ENCODE assay signal across 27 cellular contexts in genomic region chr7:116836911-116837310, GRCh38. TPM values are rescaled to one million over a fixed set of nuclear protein-coding genes. Genes with fewer than 3 reads are reported as not detected.
DNase-seq lines count a peak whose midpoint lies in the region; ATAC-seq, FAIRE-seq and TF ChIP-seq lines count a peak whose summit lies in the region.
"Had no signal": no experiment of that assay in that cellular context is flagged by ENCODE, and none has a peak within 500 bp of the region (broad histone marks: within the 10 kb centered on the region; RNA-seq: fewer than 3 reads in every experiment).

No MANE protein-coding gene starts in this region.

- no peak for TF ChIP-seq POLR2A in HCT116 (IDR thresholded peaks at IDR 0.05; ENCODE audit: borderline replicate concordance, extremely low read depth, insufficient read depth, insufficient read length)

- H3K4me3 ChIP-seq in HCT116 (replicated peaks in 1 of 2; ENCODE audit: low read depth in 1 of 2, low read length in 2 of 2) (no peak overlapping the region), small intestine (ENCODE audit: low read depth in 1 of 2, low read length in 2 of 2) (no peak overlapping the region)
- H3K4me3 ChIP-seq: BLaER1 treated with 17β-estradiol and CSF1 and Interleukin-3, amounts not matched to agents 10 nM and 100 nM; prostate gland; tibial artery had no signal

- no peak overlapping the region for H3K9ac ChIP-seq in HCT116 (ENCODE audit: low read length)
- H3K9ac ChIP-seq: BLaER1 treated with 17β-estradiol and CSF1 and Interleukin-3, amounts not matched to agents 10 nM and 100 nM had no signal

- peak overlapping the region; percentile 57 for H3K4me2 ChIP-seq in HCT116 (ENCODE audit: low read length)
- H3K4me2 ChIP-seq: BLaER1 treated with 17β-estradiol and CSF1 and Interleukin-3, amounts not matched to agents 10 nM and 100 nM had no signal

- no peak for TF ChIP-seq CTCF in HCT116 (IDR thresholded peaks at IDR 0.05 in 2 of 3, conservative IDR thresholded peaks at IDR 0.05 in 1 of 3; ENCODE audit: borderline replicate concordance in 1 of 3, insufficient read depth in 1 of 3, low read depth in 2 of 3, low read length in 2 of 3)

- RAD21 ChIA-PET in HCT116 (lab: Charles Lee; ENCODE audit: low non-redundant PET in 1 of 2, low total read pairs in 2 of 2, uncharacterized antibody in 2 of 2, unreplicated experiment in 2 of 2): no interaction called here

- BruUV-seq in HCT116 (replicated peaks; lab: Mats Ljungman, UMichigan): no TSS peak

- CTCF ChIA-PET in HCT116 (lab: Charles Lee): no interaction called here

- H3K4me1 ChIP-seq in HCT116 (ENCODE audit: control insufficient read depth in 1 of 2, insufficient read depth in 2 of 2, low read length in 2 of 2): peaks cover 10 to 31% of the 10 kb centered on the region in 2 experiments
- H3K4me1 ChIP-seq in small intestine (ENCODE audit: control insufficient read depth in 2 of 2, insufficient read depth in 1 of 2, low read depth in 1 of 2, low read length in 1 of 2): peaks cover 0 to 3% of the 10 kb centered on the region in 2 donors
- H3K4me1 ChIP-seq: prostate gland, tibial artery had no signal

- H4K20me1 ChIP-seq in HCT116 (ENCODE audit: insufficient read depth): no peaks in the 10 kb centered on the region
- H4K20me1 ChIP-seq: BLaER1 treated with 17β-estradiol and CSF1 and Interleukin-3, amounts not matched to agents 10 nM and 100 nM had no signal

- intact Hi-C loops in HCT116 (cut with micrococcal nuclease): no loop called here

- H3K9me2 ChIP-seq in HCT116 (ENCODE audit: insufficient read depth): no peaks in the 10 kb centered on the region

- peak overlapping the region; percentile 25 for H2AFZ ChIP-seq in HCT116 (ENCODE audit: low read depth, low read length, poor library complexity, severe bottlenecking)

- FAIRE-seq in RCC 7860 (lab: Jason Lieb, UNC) (peak; percentile 42), small intestine (lab: Jason Lieb, UNC) (no peak)
- FAIRE-seq: HTR-8/SVneo, islet of Langerhans had no signal

- no peaks in the 10 kb centered on the region for H3K79me2 ChIP-seq in HCT116 (ENCODE audit: insufficient read depth, low read length)

- no peak for TF ChIP-seq RAD21 in HCT116 (IDR thresholded peaks at IDR 0.05; ENCODE audit: low read depth)

- peak; percentile 54 for DNase-seq in HCT116 (ENCODE audit: low read depth, low spot score)
- DNase-seq in RCC 7860 (ENCODE audit: low spot score): peak; percentile 34
- DNase-seq in small intestine: peak; percentile 81
- no peak for DNase-seq in medulla oblongata (ENCODE audit: extremely low spot score)
- DNase-seq in activated CD4-positive, CD25-positive, alpha-beta regulatory T cell treated with anti-CD3 and anti-CD28 coated beads, Interleukin-2, amount 50 U/mL, for 72 hours: no peak
- no peak for DNase-seq in T-helper 1 cell
- DNase-seq: activated CD4-positive, alpha-beta T cell treated with anti-CD3 and anti-CD28 coated beads for 4 hours; activated CD8-positive, alpha-beta T cell treated with anti-CD3 and anti-CD28 coated beads, Interleukin-2, amount 10 ng/mL, durations not matched to agents 7 days and 5 days; activated naive CD4-positive, alpha-beta T cell treated with anti-CD3 and anti-CD28 coated beads, Interleukin-2, amount 50 U/mL, for 16 hours; COR-L47; DMS79 treated with DMSO at 0.1 percent for 48 hours; midbrain; naive thymus-derived CD4-positive, alpha-beta T cell; NCI-H2029 treated with DMSO at 0.1 percent for 48 hours; NCI-H2227 treated with DMSO at 0.1 percent for 48 hours; NCI-H69; nucleus accumbens; SHP77 treated with DMSO at 0.1 percent for 48 hours; stimulated activated CD4-positive, alpha-beta T cell treated with anti-CD3 and anti-CD28 coated beads, Interleukin-4, amount 100 ng/mL, for 1 hour; tibial artery had no signal

- H3K27me3 ChIP-seq in HCT116 (ENCODE audit: insufficient read depth, low read length) (no peaks in the 10 kb centered on the region), small intestine (ENCODE audit: control insufficient read depth in 2 of 2, insufficient read depth in 2 of 2, low read length in 2 of 2) (no peaks in the 10 kb centered on the region)
- H3K27me3 ChIP-seq: BLaER1 treated with 17β-estradiol and CSF1 and Interleukin-3, amounts not matched to agents 10 nM and 100 nM; tibial artery had no signal

- POLR2A ChIA-PET in HCT116 (lab: Charles Lee): no interaction called here

- 41 to 70% (median 65%) methylated on average over 4 of the region's 4 CpGs for WGBS in small intestine, 3 donors

- peak; percentile 84 for ATAC-seq in HCT116
- ATAC-seq in esophagus mucosa: peak; percentile 66
- ATAC-seq: activated CD8-positive, alpha-beta T cell treated with anti-CD3 and anti-CD28 coated beads, Interleukin-2, amount 10 ng/mL, durations not matched to agents 7 days and 5 days; activated T-helper 17 cell treated with anti-CD3 and anti-CD28 coated beads, Interleukin-2, amount 50 U/mL, for 72 hours; naive thymus-derived CD4-positive, alpha-beta T cell; sciatic nerve had no signal

- H3K36me3 ChIP-seq in HCT116 (ENCODE audit: control insufficient read depth in 1 of 2, insufficient read depth in 2 of 2, low read length in 2 of 2) (no peaks in the 10 kb centered on the region), small intestine (ENCODE audit: control insufficient read depth in 2 of 2, insufficient read depth in 2 of 2, low read length in 2 of 2) (no peaks in the 10 kb centered on the region)
- H3K36me3 ChIP-seq: BLaER1 treated with 17β-estradiol and CSF1 and Interleukin-3, amounts not matched to agents 10 nM and 100 nM; prostate gland; tibial artery had no signal

- no peaks in the 10 kb centered on the region for H3K9me3 ChIP-seq in HCT116 (ENCODE audit: control insufficient read depth in 1 of 2, insufficient read depth in 1 of 2, low read depth in 1 of 2, low read length in 2 of 2)
- H3K9me3 ChIP-seq in small intestine (ENCODE audit: control insufficient read depth, low read depth): no peaks in the 10 kb centered on the region
- H3K9me3 ChIP-seq: BLaER1 treated with 17β-estradiol and CSF1 and Interleukin-3, amounts not matched to agents 10 nM and 100 nM; prostate gland; tibial artery had no signal

- H3K27ac ChIP-seq in HCT116 (ENCODE audit: low read depth, low read length) (no peak overlapping the region), small intestine (ENCODE audit: low read depth in 1 of 2, low read length in 1 of 2) (no peak overlapping the region)
- H3K27ac ChIP-seq: BLaER1 treated with 17β-estradiol and CSF1 and Interleukin-3, amounts not matched to agents 10 nM and 100 nM; prostate gland; tibial artery had no signal

TF ChIP-seq in HCT116, 20 proteins besides CTCF, POLR2A, EP300 and RAD21:
- TF ChIP-seq JUND (IDR thresholded peaks at IDR 0.05) (peak; percentile 73), SP1 (IDR thresholded peaks at IDR 0.05; ENCODE audit: low read depth) (peak; percentile 62), FOSL1 (IDR thresholded peaks at IDR 0.05; ENCODE audit: low read depth) (peak; percentile 80), SIN3A (IDR thresholded peaks at IDR 0.05; ENCODE audit: low read depth) (no peak)

RNA-seq across cellular contexts. Expression of gene CAPZA2, which starts 25.5 kb away (rescaled TPM):
- 135 TPM for total RNA-seq in HCT116 (2021; ENCODE audit: unreplicated experiment)
- 32.2 and 45.0 TPM in 2 replicates for polyA plus RNA-seq in HCT116 (2012)
- 115 TPM for total RNA-seq in esophagus mucosa
- polyA plus RNA-seq in small intestine: 10 to 100 TPM; 84.6 to 95.9 (median 86.6) TPM

Comparison
In these comparisons a context has a peak if more than half of its experiments do, and no peak if none do; other contexts are left out.
1. DNase-seq: peak in HCT116 (single experiment), RCC 7860 (single experiment) and small intestine (single experiment); none in medulla oblongata (single experiment), activated CD4-positive, CD25-positive, alpha-beta regulatory T cell treated with anti-CD3 and anti-CD28 coated beads, Interleukin-2, amount 50 U/mL, for 72 hours (single experiment) and T-helper 1 cell (0 of 5).